Comparison of ENCODE assay signal across 14 cellular contexts in the genomic region with DNA sequence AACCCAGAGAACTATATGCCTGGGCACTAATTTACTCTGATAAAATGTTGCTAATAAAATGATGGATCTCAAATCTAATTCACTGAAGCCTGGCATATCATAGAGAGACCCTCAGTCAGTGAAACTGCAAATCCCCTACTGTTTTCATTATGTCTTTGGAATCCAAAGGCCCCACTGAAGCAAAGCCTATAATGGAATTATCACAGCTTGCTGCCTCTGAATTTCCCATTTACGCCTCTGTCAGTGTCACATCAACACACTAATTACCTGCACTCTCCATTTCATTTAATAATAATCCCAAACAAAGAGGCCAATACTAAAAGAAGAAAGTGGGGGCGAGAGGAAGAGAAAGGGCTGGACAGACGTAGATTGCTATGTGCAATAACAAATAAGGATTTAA.
"Had no signal": no experiment of that assay in that cellular context is flagged by ENCODE, and none has a peak within 500 bp of the region (broad histone marks: within the 10 kb centered on the region; RNA-seq: fewer than 3 reads in every experiment).

No MANE protein-coding gene starts in this region.

- H3K27ac ChIP-seq: breast epithelium, gastrocnemius medialis, lower lobe of right lung, transverse colon had no signal

- H3K4me1 ChIP-seq: breast epithelium, gastrocnemius medialis had no signal

- DNase-seq: activated CD4-positive, alpha-beta T cell treated with anti-CD3 and anti-CD28 coated beads, Interleukin-2, amount 50 U/mL, for 4 hours; activated gamma-delta T cell; cerebellar nuclear complex; effector CD4-positive, alpha-beta T cell; gastrocnemius medialis; head of caudate nucleus; lower lobe of right lung; right cardiac atrium; stimulated activated CD4-positive, alpha-beta T cell treated with anti-CD3 and anti-CD28 coated beads, Interleukin-2, amount 100 ng/mL, for 24 hours; stimulated activated naive CD8-positive, alpha-beta T cell treated with anti-CD3 and anti-CD28 coated beads, Interleukin-15, Interleukin-2, amounts not matched to agents 100 U/mL and 50 U/mL, for 24 hours; transverse colon had no signal

- H3K9me3 ChIP-seq: breast epithelium, gastrocnemius medialis, lower lobe of right lung, transverse colon had no signal

- H3K27me3 ChIP-seq: breast epithelium, gastrocnemius medialis, transverse colon had no signal

- H3K36me3 ChIP-seq: breast epithelium, gastrocnemius medialis, lower lobe of right lung, transverse colon had no signal

- ATAC-seq: esophagus mucosa; gastrocnemius medialis; natural killer cell treated with Interleukin-12 subunit alpha and Interleukin-12 subunit beta and Interleukin-15 and Interleukin-18, amount 100 ng/mL, for 72 hours; right cardiac atrium; stimulated activated naive CD8-positive, alpha-beta T cell treated with anti-CD3 and anti-CD28 coated beads, Interleukin-15, Interleukin-2, amounts not matched to agents 100 U/mL and 50 U/mL, for 24 hours had no signal

- H3K4me3 ChIP-seq: breast epithelium, gastrocnemius medialis, lower lobe of right lung, transverse colon had no signal
